In the genomic region with DNA sequence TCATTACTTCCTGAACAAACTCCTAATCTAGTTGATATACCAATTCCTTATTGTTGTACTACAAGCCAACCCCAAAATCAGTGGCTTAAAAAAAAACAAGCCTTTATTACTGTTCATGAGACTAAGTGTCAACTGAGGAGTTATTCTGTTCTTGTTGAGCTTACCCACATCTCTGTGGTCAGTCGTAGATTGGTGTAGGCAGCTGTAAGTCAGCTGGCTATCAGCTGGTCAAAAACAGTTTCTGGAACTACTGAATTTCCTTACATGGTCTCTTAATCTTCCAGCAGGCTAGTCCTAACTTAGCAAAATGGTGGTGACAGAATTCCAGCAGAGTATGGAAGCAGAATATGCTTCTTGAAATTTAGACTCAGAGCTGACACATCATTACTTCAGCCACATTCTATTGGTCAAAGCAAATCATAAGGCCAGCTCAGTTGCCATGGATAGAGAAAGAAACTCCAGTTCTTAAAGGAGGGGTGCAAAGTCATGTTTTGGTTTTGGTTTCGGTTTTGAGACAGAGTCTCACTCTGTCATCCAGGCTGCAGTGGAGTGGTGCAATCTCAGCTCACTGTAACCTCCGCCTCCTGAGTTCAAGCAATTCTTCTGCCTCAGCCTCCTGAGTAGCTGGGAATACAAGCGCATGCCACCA, we compare ENCODE assay signal across 14 cellular contexts.
DNase-seq lines count a peak whose midpoint lies in the region; ATAC-seq, FAIRE-seq and TF ChIP-seq lines count a peak whose summit lies in the region.
"Had no signal": no experiment of that assay in that cellular context is flagged by ENCODE, and none has a peak within 500 bp of the region (broad histone marks: within the 10 kb centered on the region; RNA-seq: fewer than 3 reads in every experiment).

No MANE protein-coding gene starts in this region.

- DNase-seq in A549 (ENCODE audit: low read depth in 1 of 2, low spot score in 1 of 2): peak in 1 of 2 experiments; percentile 3
- no peak for DNase-seq in PC-9
- peak; percentile 41 for DNase-seq in fibroblast of peridontal ligament (ENCODE audit: extremely low read depth)
- no peak for DNase-seq in C1 segment of cervical spinal cord (lab: John Stamatoyannopoulos, UW)
- DNase-seq in cerebellum (ENCODE audit: low spot score): no peak
- no peak for DNase-seq in NCI-H1417 (lab: John Stamatoyannopoulos, UW)
- DNase-seq in activated naive CD4-positive, alpha-beta T cell (lab: John Stamatoyannopoulos, UW): no peak
- DNase-seq: activated CD4-positive, CD25-positive, alpha-beta regulatory T cell treated with anti-CD3 and anti-CD28 coated beads, Interleukin-2, amount 50 U/mL, for 72 hours; activated gamma-delta T cell treated with Interleukin-2 at 50 U/mL for 16 hours; NCI-H1092 treated with DMSO at 0.1 percent for 48 hours; pancreas; uterus had no signal

- H2AFZ ChIP-seq in PC-9: no peak overlapping the region

- no peaks in the 10 kb centered on the region for H3K27me3 ChIP-seq in PC-9 (ENCODE audit: insufficient read depth, low read depth)
- H3K27me3 ChIP-seq: pancreas, uterus had no signal

- intact Hi-C loops in PC-9 (cut with micrococcal nuclease; ENCODE audit: unreplicated experiment): no loop called here

- H3K4me3 ChIP-seq in A549 (no peak overlapping the region), PC-9 (no peak overlapping the region)
- H3K4me3 ChIP-seq: pancreas, uterus had no signal

- H3K9me3 ChIP-seq in A549 (peaks cover 17% of the 10 kb centered on the region; the same call in 1 of the 3 replicates), PC-9 (ENCODE audit: insufficient read depth, low read depth) (no peaks in the 10 kb centered on the region)
- H3K9me3 ChIP-seq: pancreas, uterus had no signal

- no peak for TF ChIP-seq CTCF in A549 (IDR thresholded peaks at IDR 0.05)
- no peak for TF ChIP-seq CTCF in PC-9 (conservative IDR thresholded peaks at IDR 0.05)

- TF ChIP-seq POLR2A in A549 (IDR thresholded peaks at IDR 0.05; ENCODE audit: low read length): no peak

- H3K79me2 ChIP-seq in PC-9 (ENCODE audit: low read depth): no peaks in the 10 kb centered on the region

- no peak for TF ChIP-seq EP300 in A549 (IDR thresholded peaks at IDR 0.05)

- H4K20me1 ChIP-seq in PC-9 (ENCODE audit: insufficient read depth): no peaks in the 10 kb centered on the region

- H3K4me2 ChIP-seq in A549 (peak overlapping the region; percentile 41; the same call in 2 of the 3 replicates), PC-9 (peak overlapping the region; percentile 28)

- no peaks in the 10 kb centered on the region for H3K9me2 ChIP-seq in PC-9 (ENCODE audit: insufficient read depth)

- CTCF ChIA-PET in A549 (lab: Yijun Ruan, JAX) (no interaction called here), PC-9 (lab: Charles Lee) (no interaction called here)

- 55% methylated on average over 4 of the region's 4 CpGs for WGBS in A549 (ENCODE audit: missing lambda C conversion rate)

- BruUV-seq in PC-9 (replicated peaks; lab: Mats Ljungman, UMichigan): no TSS peak

- peak; percentile 32 for FAIRE-seq in A549 (lab: Jason Lieb, UNC)
- FAIRE-seq: endometrium, pancreas had no signal

- no peaks in the 10 kb centered on the region for H3F3A ChIP-seq in PC-9 (ENCODE audit: insufficient read depth, low read depth)

- no peaks in the 10 kb centered on the region for H3K36me3 ChIP-seq in PC-9 (ENCODE audit: low read depth)
- H3K36me3 ChIP-seq: pancreas, uterus had no signal

- TF ChIP-seq RAD21 in A549 (conservative IDR thresholded peaks at IDR 0.05 in 1 of 2, IDR thresholded peaks at IDR 0.05 in 1 of 2): no peak

- POLR2A ChIA-PET in A549 (lab: Yijun Ruan, JAX) (no interaction called here), PC-9 (lab: Charles Lee; ENCODE audit: unreplicated experiment) (no interaction called here)

- ATAC-seq in A549 (no peak; a peak in 1 of 6 replicates), GM21786 (IDR thresholded peaks at IDR 0.05; ENCODE audit: unreplicated experiment) (peak; percentile 60)

- no peak overlapping the region for H3K27ac ChIP-seq in A549
- no peak overlapping the region for H3K27ac ChIP-seq in PC-9
- H3K27ac ChIP-seq: pancreas, uterus had no signal

- H3K4me1 ChIP-seq in A549 (no peaks in the 10 kb centered on the region), PC-9 (replicated peaks; ENCODE audit: insufficient read depth) (no peaks in the 10 kb centered on the region)
- H3K4me1 ChIP-seq: pancreas, uterus had no signal

TF ChIP-seq in A549, 52 proteins besides CTCF, POLR2A, EP300 and RAD21:
- TF ChIP-seq JUNB (IDR thresholded peaks at IDR 0.05) (no peak), JUN (IDR thresholded peaks at IDR 0.05) (no peak), FOXS1 (CRISPR knock-in tag; IDR thresholded peaks at IDR 0.05) (no peak), HOXB5 (CRISPR knock-in tag; IDR thresholded peaks at IDR 0.05) (no peak), GATA3 (IDR thresholded peaks at IDR 0.05; ENCODE audit: borderline replicate concordance) (no peak), KDM5A (IDR thresholded peaks at IDR 0.05) (no peak), CBX2 (IDR thresholded peaks at IDR 0.05; ENCODE audit: borderline replicate concordance, low read depth) (no peak), RCOR1 (IDR thresholded peaks at IDR 0.05; ENCODE audit: low read depth, low read length) (no peak), HEYL (CRISPR knock-in tag; IDR thresholded peaks at IDR 0.05) (no peak)
- TF ChIP-seq, protein P1, sequence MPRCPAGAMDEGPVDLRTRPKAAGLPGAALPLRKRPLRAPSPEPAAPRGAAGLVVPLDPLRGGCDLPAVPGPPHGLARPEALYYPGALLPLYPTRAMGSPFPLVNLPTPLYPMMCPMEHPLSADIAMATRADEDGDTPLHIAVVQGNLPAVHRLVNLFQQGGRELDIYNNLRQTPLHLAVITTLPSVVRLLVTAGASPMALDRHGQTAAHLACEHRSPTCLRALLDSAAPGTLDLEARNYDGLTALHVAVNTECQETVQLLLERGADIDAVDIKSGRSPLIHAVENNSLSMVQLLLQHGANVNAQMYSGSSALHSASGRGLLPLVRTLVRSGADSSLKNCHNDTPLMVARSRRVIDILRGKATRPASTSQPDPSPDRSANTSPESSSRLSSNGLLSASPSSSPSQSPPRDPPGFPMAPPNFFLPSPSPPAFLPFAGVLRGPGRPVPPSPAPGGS (IDR thresholded peaks at IDR 0.05): no peak
- TF ChIP-seq, protein P2, sequence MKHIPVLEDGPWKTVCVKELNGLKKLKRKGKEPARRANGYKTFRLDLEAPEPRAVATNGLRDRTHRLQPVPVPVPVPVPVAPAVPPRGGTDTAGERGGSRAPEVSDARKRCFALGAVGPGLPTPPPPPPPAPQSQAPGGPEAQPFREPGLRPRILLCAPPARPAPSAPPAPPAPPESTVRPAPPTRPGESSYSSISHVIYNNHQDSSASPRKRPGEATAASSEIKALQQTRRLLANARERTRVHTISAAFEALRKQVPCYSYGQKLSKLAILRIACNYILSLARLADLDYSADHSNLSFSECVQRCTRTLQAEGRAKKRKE (CRISPR knock-in tag; IDR thresholded peaks at IDR 0.05; ENCODE audit: low read depth): no peak
- TF ChIP-seq, protein P3, sequence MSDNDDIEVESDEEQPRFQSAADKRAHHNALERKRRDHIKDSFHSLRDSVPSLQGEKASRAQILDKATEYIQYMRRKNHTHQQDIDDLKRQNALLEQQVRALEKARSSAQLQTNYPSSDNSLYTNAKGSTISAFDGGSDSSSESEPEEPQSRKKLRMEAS (IDR thresholded peaks at IDR 0.05): no peak
- TF ChIP-seq, protein P4, sequence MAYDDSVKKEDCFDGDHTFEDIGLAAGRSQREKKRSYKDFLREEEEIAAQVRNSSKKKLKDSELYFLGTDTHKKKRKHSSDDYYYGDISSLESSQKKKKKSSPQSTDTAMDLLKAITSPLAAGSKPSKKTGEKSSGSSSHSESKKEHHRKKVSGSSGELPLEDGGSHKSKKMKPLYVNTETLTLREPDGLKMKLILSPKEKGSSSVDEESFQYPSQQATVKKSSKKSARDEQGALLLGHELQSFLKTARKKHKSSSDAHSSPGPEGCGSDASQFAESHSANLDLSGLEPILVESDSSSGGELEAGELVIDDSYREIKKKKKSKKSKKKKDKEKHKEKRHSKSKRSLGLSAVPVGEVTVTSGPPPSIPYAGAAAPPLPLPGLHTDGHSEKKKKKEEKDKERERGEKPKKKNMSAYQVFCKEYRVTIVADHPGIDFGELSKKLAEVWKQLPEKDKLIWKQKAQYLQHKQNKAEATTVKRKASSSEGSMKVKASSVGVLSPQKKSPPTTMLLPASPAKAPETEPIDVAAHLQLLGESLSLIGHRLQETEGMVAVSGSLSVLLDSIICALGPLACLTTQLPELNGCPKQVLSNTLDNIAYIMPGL (CRISPR knock-in tag; IDR thresholded peaks at IDR 0.05; ENCODE audit: borderline replicate concordance): no peak
